24 cellular contexts compared by ENCODE assay signal in genomic region chr20:58463231-58463630, GRCh38. TPM values are rescaled to one million over a fixed set of nuclear protein-coding genes. Genes with fewer than 3 reads are reported as not detected.
"Had no signal": no experiment of that assay in that cellular context is flagged by ENCODE, and none has a peak within 500 bp of the region (broad histone marks: within the 10 kb centered on the region; RNA-seq: fewer than 3 reads in every experiment).

No MANE protein-coding gene starts in this region.

- DNase-seq: activated B cell treated with CpG ODN at 0.5 μM for 24 hours; activated CD4-positive, alpha-beta T cell treated with anti-CD3 and anti-CD28 coated beads for 4 hours; activated CD4-positive, alpha-beta T cell treated with anti-CD3 and anti-CD28 coated beads, Interleukin-2, amount 50 U/mL, for 48 hours; activated naive CD4-positive, alpha-beta T cell treated with Interleukin-2 at 50 U/mL for 16 hours; activated naive CD8-positive, alpha-beta T cell treated with anti-CD3 and anti-CD28 coated beads for 36 hours; activated T-cell treated with anti-CD3 and anti-CD28 coated beads, Interleukin-2, amount 50 U/mL, for 48 hours; colonic mucosa; foreskin melanocyte; glutamatergic neuron; hippocampal formation; kidney glomerular epithelial cell; left ventricle myocardium inferior; midbrain; natural killer cell; ovary; spleen; stimulated activated CD4-positive, alpha-beta T cell treated with anti-CD3 and anti-CD28 coated beads, Interleukin-4, amount 100 ng/mL, for 1 hour; stimulated activated naive CD4-positive, alpha-beta T cell treated with Interleukin-2 at 50 U/mL for 16 hours; T-helper 9 cell had no signal

- H3K27me3 Mint-ChIP-seq: activated naive CD8-positive, alpha-beta T cell treated with anti-CD3 and anti-CD28 coated beads for 36 hours; type B pancreatic cell had no signal

- H3K36me3 Mint-ChIP-seq: activated naive CD8-positive, alpha-beta T cell treated with anti-CD3 and anti-CD28 coated beads for 36 hours; natural killer cell; type B pancreatic cell had no signal

- ATAC-seq: natural killer cell had no signal

- H3K4me3 Mint-ChIP-seq: activated B cell treated with CpG ODN at 0.5 μM for 24 hours; activated naive CD8-positive, alpha-beta T cell treated with anti-CD3 and anti-CD28 coated beads for 36 hours; natural killer cell; type B pancreatic cell had no signal

- H3K4me3 ChIP-seq: colonic mucosa, left ventricle myocardium inferior, ovary, prostate gland, spleen, thoracic aorta had no signal

- H3K27me3 ChIP-seq: colonic mucosa, ovary had no signal

- H3K27ac Mint-ChIP-seq: activated B cell treated with CpG ODN at 0.5 μM for 24 hours; activated naive CD8-positive, alpha-beta T cell treated with anti-CD3 and anti-CD28 coated beads for 36 hours; natural killer cell; type B pancreatic cell had no signal

- H3K9me3 ChIP-seq: colonic mucosa, left ventricle myocardium inferior, ovary, prostate gland, spleen, thoracic aorta had no signal

- H3K4me1 Mint-ChIP-seq: natural killer cell had no signal

- H3K9me3 Mint-ChIP-seq: activated B cell treated with CpG ODN at 0.5 μM for 24 hours; activated naive CD8-positive, alpha-beta T cell treated with anti-CD3 and anti-CD28 coated beads for 36 hours; natural killer cell; type B pancreatic cell had no signal

- H3K4me1 ChIP-seq: colonic mucosa, prostate gland had no signal

- H3K36me3 ChIP-seq: colonic mucosa, left ventricle myocardium inferior, ovary, prostate gland, spleen, thoracic aorta had no signal

RNA-seq across cellular contexts. Expression of gene APCDD1L, which starts 52.0 kb away (rescaled TPM):
- total RNA-seq: activated B cell treated with CpG ODN at 0.5 μM for 24 hours; activated naive CD8-positive, alpha-beta T cell treated with anti-CD3 and anti-CD28 coated beads for 36 hours; lung microvascular endothelial cell; natural killer cell; T-helper 1 cell treated with Interleukin-12 subunit alpha and Interleukin-12 subunit beta and Interleukin-4 antibody, amounts not matched to agents 30 ng/mL and 1 ng/mL, for 36 hours had no signal
